1 cellular context compared by ENCODE assay signal in genomic region chr16:85449195-85449884, GRCh38.
TF ChIP-seq lines count a peak whose summit lies in the region.

No MANE protein-coding gene starts in this region.

TF ChIP-seq in HepG2, 621 proteins besides CTCF, POLR2A, EP300 and RAD21 (continued from another document and continues in another):
- TF ChIP-seq GMEB1 (CRISPR knock-in tag; IDR thresholded peaks at IDR 0.05; ENCODE audit: borderline replicate concordance) (0 out of 2 replicates have a peak, but pooled peaks have one; percentile 40), KLF12 (CRISPR knock-in tag; IDR thresholded peaks at IDR 0.05; ENCODE audit: borderline replicate concordance) (peak; percentile 47), ZNF333 (CRISPR knock-in tag; IDR thresholded peaks at IDR 0.05; ENCODE audit: borderline replicate concordance) (no peak), ZNF710 (CRISPR knock-in tag; IDR thresholded peaks at IDR 0.05; ENCODE audit: borderline replicate concordance) (peak; percentile 13; the same call in 1 of the 2 replicates), ZNF205 (CRISPR knock-in tag; IDR thresholded peaks at IDR 0.05) (no peak; the same call in 1 of the 2 replicates), SNAPC2 (CRISPR knock-in tag; IDR thresholded peaks at IDR 0.05) (no peak), ELF3 (CRISPR knock-in tag; IDR thresholded peaks at IDR 0.05) (no peak), ZNF354B (CRISPR knock-in tag; IDR thresholded peaks at IDR 0.05) (no peak; the same call in 1 of the 2 replicates), ZNF883 (CRISPR knock-in tag; IDR thresholded peaks at IDR 0.05; ENCODE audit: not compliant biosample characterization) (no peak), ZNF503 (CRISPR knock-in tag; IDR thresholded peaks at IDR 0.05) (no peak), PAF1 (CRISPR knock-in tag; IDR thresholded peaks at IDR 0.05) (no peak), ELK4 (CRISPR knock-in tag; IDR thresholded peaks at IDR 0.05; ENCODE audit: borderline replicate concordance) (no peak), KIAA2018 (CRISPR knock-in tag; IDR thresholded peaks at IDR 0.05; ENCODE audit: borderline replicate concordance) (no peak), ADNP (CRISPR knock-in tag; IDR thresholded peaks at IDR 0.05) (peak; percentile 73; the same call in 1 of the 2 replicates), TCF7 (IDR thresholded peaks at IDR 0.05; ENCODE audit: low read depth) (no peak; the same call in 1 of the 2 replicates), MTF1 (CRISPR knock-in tag; IDR thresholded peaks at IDR 0.05) (no peak), JARID2 (CRISPR knock-in tag; IDR thresholded peaks at IDR 0.05; ENCODE audit: insufficient replicate concordance) (no peak), GZF1 (CRISPR knock-in tag; IDR thresholded peaks at IDR 0.05) (no peak), SOX5 (CRISPR knock-in tag; IDR thresholded peaks at IDR 0.05; ENCODE audit: borderline replicate concordance) (no peak), HIC2 (CRISPR knock-in tag; IDR thresholded peaks at IDR 0.05; ENCODE audit: low read depth) (no peak), WIZ (CRISPR knock-in tag; IDR thresholded peaks at IDR 0.05) (no peak; the same call in 1 of the 2 replicates), KDM1A (CRISPR knock-in tag; IDR thresholded peaks at IDR 0.05) (peak; percentile 93), TEF (CRISPR knock-in tag; IDR thresholded peaks at IDR 0.05) (no peak), U2AF2 (IDR thresholded peaks at IDR 0.05; ENCODE audit: low read depth, low read length) (no peak), MAX (IDR thresholded peaks at IDR 0.05) (no peak), ARID5B (CRISPR knock-in tag; IDR thresholded peaks at IDR 0.05) (peak; percentile 4; the same call in 1 of the 2 replicates), CBX2 (IDR thresholded peaks at IDR 0.05; ENCODE audit: low read depth, low read length) (no peak), CBX2 (CRISPR knock-in tag; IDR thresholded peaks at IDR 0.05; ENCODE audit: low read depth) (peak; percentile 89; the same call in 1 of the 2 replicates), YEATS4 (CRISPR knock-in tag; IDR thresholded peaks at IDR 0.05; ENCODE audit: borderline replicate concordance) (no peak; the same call in 1 of the 2 replicates), ZNF12 (CRISPR knock-in tag; IDR thresholded peaks at IDR 0.05) (no peak), TBX3 (IDR thresholded peaks at IDR 0.05; ENCODE audit: borderline replicate concordance) (no peak), SRSF4 (IDR thresholded peaks at IDR 0.05; ENCODE audit: low read depth, low read length, poor library complexity, severe bottlenecking) (no peak), KLF11 (CRISPR knock-in tag; IDR thresholded peaks at IDR 0.05) (peak; percentile 11; the same call in 1 of the 2 replicates), ZNF234 (CRISPR knock-in tag; conservative IDR thresholded peaks at IDR 0.05) (0 out of 2 replicates have a peak, but pooled peaks have one; percentile 5), ZNF335 (CRISPR knock-in tag; IDR thresholded peaks at IDR 0.05) (no peak; the same call in 1 of the 2 replicates), CCAR2 (optimal IDR thresholded peaks at IDR 0.05; ENCODE audit: low read depth, low read length) (peak; percentile 5), ZMAT5 (CRISPR knock-in tag; IDR thresholded peaks at IDR 0.05; ENCODE audit: borderline replicate concordance, low read depth) (no peak)
